ENCODE assay signal across 18 cellular contexts in the genomic region with DNA sequence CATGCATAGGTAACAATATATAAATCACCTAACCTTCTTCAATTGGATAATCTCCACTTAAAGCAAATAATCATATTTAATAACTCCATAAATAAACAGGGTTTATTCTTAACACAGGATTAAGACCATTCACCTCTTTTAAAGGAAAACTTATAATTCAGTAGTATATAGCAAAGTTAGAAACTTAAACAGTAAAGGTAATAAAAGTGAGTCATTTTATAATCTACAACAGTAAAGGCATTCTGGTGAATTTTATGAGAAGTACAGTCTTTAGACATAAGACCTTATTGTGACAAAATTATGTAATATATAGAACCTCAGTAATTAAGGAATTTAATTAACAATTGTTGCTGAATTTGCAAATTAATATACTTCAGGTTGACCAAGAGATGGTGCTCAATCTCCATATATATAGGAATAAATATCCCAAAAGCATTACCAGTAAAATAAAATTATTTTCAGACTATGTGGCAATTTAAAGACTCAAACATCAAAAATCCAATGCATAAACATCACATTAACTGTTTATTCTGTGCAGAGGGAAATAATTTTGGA.
A peak's percentile ranks its signal among the peaks of the same experiment; 100 is the strongest.
DNase-seq lines count a peak whose midpoint lies in the region; ATAC-seq, FAIRE-seq and TF ChIP-seq lines count a peak whose summit lies in the region.
"Had no signal": no experiment of that assay in that cellular context is flagged by ENCODE, and none has a peak within 500 bp of the region (broad histone marks: within the 10 kb centered on the region; RNA-seq: fewer than 3 reads in every experiment).

No MANE protein-coding gene starts in this region.

- no peak overlapping the region for H3K9ac ChIP-seq in PC-3 (ENCODE audit: low read length)
- H3K9ac ChIP-seq: BLaER1 treated with 17β-estradiol and CSF1 and Interleukin-3, amounts not matched to agents 10 nM and 100 nM; GM23248 had no signal

- H3K4me3 ChIP-seq in A549 (no peak overlapping the region), PC-3 (ENCODE audit: low read length) (no peak overlapping the region), mucosa of descending colon (no peak overlapping the region)
- H3K4me3 ChIP-seq: BLaER1 treated with 17β-estradiol and CSF1 and Interleukin-3, amounts not matched to agents 10 nM and 100 nM; GM23248 had no signal

- no peak for TF ChIP-seq EP300 in A549 (IDR thresholded peaks at IDR 0.05)

- FAIRE-seq in A549 (lab: Jason Lieb, UNC): peak; percentile 23
- FAIRE-seq: H54 had no signal

- no peak for TF ChIP-seq POLR2A in A549 (IDR thresholded peaks at IDR 0.05; ENCODE audit: low read length)

- no TSS peak for BruUV-seq in PC-3 (replicated peaks; lab: Mats Ljungman, UMichigan)

- H3K4me1 ChIP-seq in A549 (peaks cover 11% of the 10 kb centered on the region; the same call in 1 of the 3 replicates), PC-3 (ENCODE audit: insufficient read depth, low read length) (peaks cover 17% of the 10 kb centered on the region), mucosa of descending colon (ENCODE audit: low read depth) (peaks cover 10% of the 10 kb centered on the region)

- H3K4me2 ChIP-seq in A549: no peak overlapping the region
- H3K4me2 ChIP-seq in PC-3 (ENCODE audit: low read length): no peak overlapping the region
- H3K4me2 ChIP-seq: BLaER1 treated with 17β-estradiol and CSF1 and Interleukin-3, amounts not matched to agents 10 nM and 100 nM had no signal

- no peaks in the 10 kb centered on the region for H3F3A ChIP-seq in PC-3 (ENCODE audit: low read length, unreplicated experiment)

- H3K9me2 ChIP-seq in PC-3 (replicated peaks; ENCODE audit: low read length): no peaks in the 10 kb centered on the region

- POLR2A ChIA-PET in A549 (lab: Yijun Ruan, JAX): no interaction called here
- POLR2A ChIA-PET in PC-3 (lab: Charles Lee; ENCODE audit: unreplicated experiment): no interaction called here

- no peak for TF ChIP-seq RAD21 in A549 (conservative IDR thresholded peaks at IDR 0.05 in 1 of 2, IDR thresholded peaks at IDR 0.05 in 1 of 2)

- no peaks in the 10 kb centered on the region for H3K79me2 ChIP-seq in PC-3 (ENCODE audit: low read length)

- H3K27ac ChIP-seq in A549 (no peak overlapping the region), PC-3 (ENCODE audit: low read length) (no peak overlapping the region), epithelial cell of prostate (peak overlapping the region; percentile 92)
- H3K27ac ChIP-seq: BLaER1 treated with 17β-estradiol and CSF1 and Interleukin-3, amounts not matched to agents 10 nM and 100 nM had no signal

- ATAC-seq in A549 (no peak), PC-3 (peak; percentile 80), mucosa of descending colon (peak; percentile 52), GM19455 (IDR thresholded peaks at IDR 0.05; ENCODE audit: unreplicated experiment) (no peak)
- ATAC-seq in activated CD4-positive, CD25-positive, alpha-beta regulatory T cell treated with anti-CD3 and anti-CD28 coated beads, Interleukin-2, amount 50 U/mL, for 24 hours: no peak

- CTCF ChIA-PET in A549 (lab: Yijun Ruan, JAX): interaction anchor here (0.6 to 1.1 kb wide), 2 partner anchors 26 to 38 kb away, joined by 3 to 4 read pairs; no protein-coding TSS in a partner anchor
- CTCF ChIA-PET in PC-3 (lab: Charles Lee): no interaction called here

- TF ChIP-seq CTCF in A549 (IDR thresholded peaks at IDR 0.05): no peak
- no peak; the same call in 1 of the 2 replicates for TF ChIP-seq CTCF in PC-3 (conservative IDR thresholded peaks at IDR 0.05; ENCODE audit: low read depth, low read length)
- TF ChIP-seq CTCF in mucosa of descending colon (IDR thresholded peaks at IDR 0.05): no peak

- intact Hi-C loops in PC-3 (cut with micrococcal nuclease) (loop anchor here (1.0 to 2.0 kb wide), 3 partner anchors 20 to 48 kb away; no protein-coding TSS in a partner anchor), mucosa of descending colon (cut with DNase I, micrococcal nuclease) (no loop called here)

- H3K27me3 ChIP-seq in PC-3 (ENCODE audit: low read length): no peaks in the 10 kb centered on the region
- H3K27me3 ChIP-seq: BLaER1 treated with 17β-estradiol and CSF1 and Interleukin-3, amounts not matched to agents 10 nM and 100 nM had no signal

- no peak overlapping the region for H2AFZ ChIP-seq in PC-3 (ENCODE audit: low read length)

- no peaks in the 10 kb centered on the region for H4K20me1 ChIP-seq in PC-3 (ENCODE audit: low read length)
- H4K20me1 ChIP-seq: BLaER1 treated with 17β-estradiol and CSF1 and Interleukin-3, amounts not matched to agents 10 nM and 100 nM had no signal

- no peak for DNase-seq in A549 (ENCODE audit: low read depth in 1 of 2, low spot score in 1 of 2)
- DNase-seq in PC-3: peak; percentile 16
- no peak for DNase-seq in epithelial cell of prostate (ENCODE audit: low read depth, low spot score)
- DNase-seq in mucosa of descending colon: no peak
- DNase-seq in HCEC 1CT: no peak
- DNase-seq: 8988T; ACHN; CD4-positive, alpha-beta T cell; DMS153; DND-41; GDM1; GM23248; IMR-90; KG1 had no signal

- H3K9me3 ChIP-seq in A549: no peaks in the 10 kb centered on the region
- H3K9me3 ChIP-seq in PC-3 (ENCODE audit: low read length): no peaks in the 10 kb centered on the region
- no peaks in the 10 kb centered on the region for H3K9me3 ChIP-seq in mucosa of descending colon
- H3K9me3 ChIP-seq: BLaER1 treated with 17β-estradiol and CSF1 and Interleukin-3, amounts not matched to agents 10 nM and 100 nM had no signal

- H3K36me3 ChIP-seq in PC-3 (ENCODE audit: low read depth, low read length) (no peaks in the 10 kb centered on the region), mucosa of descending colon (ENCODE audit: low read depth) (no peaks in the 10 kb centered on the region)
- H3K36me3 ChIP-seq: BLaER1 treated with 17β-estradiol and CSF1 and Interleukin-3, amounts not matched to agents 10 nM and 100 nM had no signal

TF ChIP-seq in A549, 52 proteins besides CTCF, POLR2A, EP300 and RAD21:
- TF ChIP-seq MAFK (IDR thresholded peaks at IDR 0.05; ENCODE audit: partially characterized antibody) (peak; percentile 61), MAZ (IDR thresholded peaks at IDR 0.05; ENCODE audit: borderline replicate concordance, low read depth, low read length) (no peak)

Comparison
In these comparisons a context has a peak if more than half of its experiments do, and no peak if none do; other contexts are left out.
1. ATAC-seq: peak in PC-3 (single experiment) and mucosa of descending colon (single experiment); none in A549 (0 of 2), activated CD4-positive, CD25-positive, alpha-beta regulatory T cell treated with anti-CD3 and anti-CD28 coated beads, Interleukin-2, amount 50 U/mL, for 24 hours (0 of 2) and GM19455 (single experiment).